8 cellular contexts compared by ENCODE assay signal in the genomic region with DNA sequence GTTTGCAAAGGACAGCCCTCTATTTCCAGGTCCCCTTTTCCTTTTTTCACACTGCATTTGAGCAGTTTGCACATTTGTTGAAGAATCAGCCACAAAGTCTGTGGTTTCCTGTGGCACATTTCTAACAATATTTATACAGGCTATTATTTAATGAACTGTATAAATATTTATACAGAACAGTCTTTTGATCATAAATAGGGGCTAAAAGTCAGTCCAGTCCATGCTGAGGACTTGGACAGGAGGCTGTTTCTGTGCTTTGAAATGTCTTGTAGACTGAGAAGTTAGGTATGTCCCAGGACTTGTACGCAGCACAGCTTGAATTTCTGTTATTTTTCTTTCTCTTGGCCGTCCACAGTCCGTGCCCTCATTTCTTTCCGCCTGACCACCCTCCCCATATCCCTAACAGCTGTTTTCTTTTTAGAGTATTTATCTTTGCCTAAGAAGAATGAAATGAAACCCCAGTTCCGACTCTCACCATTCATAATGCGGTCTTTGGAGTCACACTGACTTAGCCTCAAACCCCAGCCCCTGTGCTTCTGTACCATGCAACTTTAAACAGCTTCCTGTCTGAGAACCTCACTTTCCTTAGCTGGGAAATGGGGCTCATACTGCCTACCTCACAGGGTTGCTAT. TPM values are rescaled to one million over a fixed set of nuclear protein-coding genes. Genes with fewer than 3 reads are reported as not detected.
DNase-seq lines count a peak whose midpoint lies in the region; ATAC-seq and TF ChIP-seq lines count a peak whose summit lies in the region.

No MANE protein-coding gene starts in this region.

- H3K9me2 ChIP-seq in PC-9 (ENCODE audit: insufficient read depth): no peaks in the 10 kb centered on the region

- H3K27ac ChIP-seq in liver (ENCODE audit: low read depth in 1 of 2, low read length in 2 of 2) (peak overlapping the region; percentile 67 to 82), upper lobe of right lung (peak overlapping the region; percentile 58), PC-9 (no peak overlapping the region)

- peaks cover 26% of the 10 kb centered on the region for H3K4me1 Mint-ChIP-seq in activated CD4-positive, alpha-beta T cell treated with anti-CD3 and anti-CD28 coated beads, Interleukin-2, amount 10 ng/mL, durations not matched to agents 24 days and 14 days
- peaks cover 23% of the 10 kb centered on the region for H3K4me1 Mint-ChIP-seq in activated naive CD8-positive, alpha-beta T cell treated with anti-CD3 and anti-CD28 coated beads, Interleukin-2, amount 50 U/mL, for 24 hours

- H3K27me3 ChIP-seq in liver (ENCODE audit: control insufficient read depth in 4 of 4, insufficient read depth in 4 of 4, low read length in 3 of 4): no peaks in the 10 kb centered on the region
- H3K27me3 ChIP-seq in upper lobe of right lung: no peaks in the 10 kb centered on the region
- no peaks in the 10 kb centered on the region for H3K27me3 ChIP-seq in PC-9 (ENCODE audit: insufficient read depth, low read depth)

- peak; percentile 31 for ATAC-seq in activated naive CD8-positive, alpha-beta T cell treated with anti-CD3 and anti-CD28 coated beads, Interleukin-2, amount 50 U/mL, for 24 hours
- ATAC-seq in upper lobe of right lung (peak; percentile 15), GM21529 (IDR thresholded peaks at IDR 0.05; ENCODE audit: unreplicated experiment) (no peak)

- H3K4me2 ChIP-seq in PC-9: no peak overlapping the region

- TF ChIP-seq RAD21 in liver (IDR thresholded peaks at IDR 0.05): no peak

- no peaks in the 10 kb centered on the region for H3K36me3 Mint-ChIP-seq in activated CD4-positive, alpha-beta T cell treated with anti-CD3 and anti-CD28 coated beads, Interleukin-2, amount 10 ng/mL, durations not matched to agents 24 days and 14 days (ENCODE audit: low read depth)
- peaks cover 1% of the 10 kb centered on the region for H3K36me3 Mint-ChIP-seq in activated naive CD8-positive, alpha-beta T cell treated with anti-CD3 and anti-CD28 coated beads, Interleukin-2, amount 50 U/mL, for 24 hours (ENCODE audit: low read depth)

- WGBS in liver: 31% methylated on average over 6 of the region's 6 CpGs

- no peaks in the 10 kb centered on the region for H3F3A ChIP-seq in PC-9 (ENCODE audit: insufficient read depth, low read depth)

- POLR2A ChIA-PET in PC-9 (lab: Charles Lee; ENCODE audit: unreplicated experiment): no interaction called here

- BruUV-seq in PC-9 (replicated peaks; lab: Mats Ljungman, UMichigan): no TSS peak

- intact Hi-C loops in activated CD4-positive, alpha-beta T cell treated with anti-CD3 and anti-CD28 coated beads, Interleukin-2, amount 10 ng/mL, durations not matched to agents 24 days and 14 days (cut with micrococcal nuclease): no loop called here
- intact Hi-C loops in upper lobe of right lung (cut with DNase I): no loop called here
- intact Hi-C loops in PC-9 (cut with micrococcal nuclease; ENCODE audit: unreplicated experiment): no loop called here

- DNase-seq in activated CD4-positive, alpha-beta T cell treated with anti-CD3 and anti-CD28 coated beads, Interleukin-2, amount 10 ng/mL, durations not matched to agents 24 days and 14 days: peak; percentile 55
- DNase-seq in activated CD4-positive, alpha-beta T cell treated with anti-CD3 and anti-CD28 coated beads, Interleukin-2, amount 50 U/mL, for 48 hours: no peak
- no peak for DNase-seq in activated naive CD8-positive, alpha-beta T cell treated with anti-CD3 and anti-CD28 coated beads, Interleukin-2, amount 50 U/mL, for 24 hours
- DNase-seq in upper lobe of right lung (no peak), PC-9 (no peak)
- no peak for DNase-seq in stimulated activated CD4-positive, alpha-beta T cell treated with anti-CD3 and anti-CD28 coated beads, Interleukin-4, amount 100 ng/mL, for 24 hours

- H3K4me1 ChIP-seq in liver (ENCODE audit: control insufficient read depth in 4 of 4, insufficient read depth in 4 of 4, low read length in 3 of 4) (peaks cover 17 to 59% (median 38%) of the 10 kb centered on the region in 4 donors), upper lobe of right lung (peaks cover 17% of the 10 kb centered on the region), PC-9 (replicated peaks; ENCODE audit: insufficient read depth) (no peaks in the 10 kb centered on the region)

- no peak overlapping the region for H3K4me3 Mint-ChIP-seq in activated CD4-positive, alpha-beta T cell treated with anti-CD3 and anti-CD28 coated beads, Interleukin-2, amount 10 ng/mL, durations not matched to agents 24 days and 14 days
- H3K4me3 Mint-ChIP-seq in activated naive CD8-positive, alpha-beta T cell treated with anti-CD3 and anti-CD28 coated beads, Interleukin-2, amount 50 U/mL, for 24 hours: peak overlapping the region; percentile 25

- H3K36me3 ChIP-seq in liver (ENCODE audit: control insufficient read depth in 4 of 4, insufficient read depth in 3 of 4, low read depth in 1 of 4, low read length in 3 of 4): no peaks in the 10 kb centered on the region
- H3K36me3 ChIP-seq in upper lobe of right lung: no peaks in the 10 kb centered on the region
- no peaks in the 10 kb centered on the region for H3K36me3 ChIP-seq in PC-9 (ENCODE audit: low read depth)

- no peaks in the 10 kb centered on the region for H3K27me3 Mint-ChIP-seq in activated CD4-positive, alpha-beta T cell treated with anti-CD3 and anti-CD28 coated beads, Interleukin-2, amount 10 ng/mL, durations not matched to agents 24 days and 14 days
- H3K27me3 Mint-ChIP-seq in activated naive CD8-positive, alpha-beta T cell treated with anti-CD3 and anti-CD28 coated beads, Interleukin-2, amount 50 U/mL, for 24 hours: no peaks in the 10 kb centered on the region

- no peaks in the 10 kb centered on the region for H4K20me1 ChIP-seq in PC-9 (ENCODE audit: insufficient read depth)

- peaks cover 15% of the 10 kb centered on the region for H3K9me3 Mint-ChIP-seq in activated CD4-positive, alpha-beta T cell treated with anti-CD3 and anti-CD28 coated beads, Interleukin-2, amount 10 ng/mL, durations not matched to agents 24 days and 14 days
- peaks cover 6% of the 10 kb centered on the region for H3K9me3 Mint-ChIP-seq in activated naive CD8-positive, alpha-beta T cell treated with anti-CD3 and anti-CD28 coated beads, Interleukin-2, amount 50 U/mL, for 24 hours

- H3K27ac Mint-ChIP-seq in activated CD4-positive, alpha-beta T cell treated with anti-CD3 and anti-CD28 coated beads, Interleukin-2, amount 10 ng/mL, durations not matched to agents 24 days and 14 days: no peak overlapping the region
- H3K27ac Mint-ChIP-seq in activated naive CD8-positive, alpha-beta T cell treated with anti-CD3 and anti-CD28 coated beads, Interleukin-2, amount 50 U/mL, for 24 hours: no peak overlapping the region

- no peak overlapping the region for H2AFZ ChIP-seq in PC-9

- H3K4me3 ChIP-seq in liver (ENCODE audit: low read depth in 1 of 3, low read length in 3 of 3) (peak overlapping the region in 2 of 3 donors; percentile 25 to 27), upper lobe of right lung (peak overlapping the region; percentile 28), PC-9 (no peak overlapping the region)

- CTCF ChIA-PET in PC-9 (lab: Charles Lee): no interaction called here

- TF ChIP-seq CTCF in liver (IDR thresholded peaks at IDR 0.05; ENCODE audit: low read depth, low read length, missing input control): no peak
- TF ChIP-seq CTCF in upper lobe of right lung (IDR thresholded peaks at IDR 0.05): no peak
- TF ChIP-seq CTCF in PC-9 (conservative IDR thresholded peaks at IDR 0.05): no peak

- no peaks in the 10 kb centered on the region for H3K79me2 ChIP-seq in PC-9 (ENCODE audit: low read depth)

- H3K9me3 ChIP-seq in liver (ENCODE audit: control insufficient read depth in 4 of 4, low read length in 3 of 4): no peaks in the 10 kb centered on the region
- no peaks in the 10 kb centered on the region for H3K9me3 ChIP-seq in upper lobe of right lung
- H3K9me3 ChIP-seq in PC-9 (ENCODE audit: insufficient read depth, low read depth): no peaks in the 10 kb centered on the region; the same call in 1 of the 2 replicates

- peak overlapping the region; percentile 55 to 57 for H3K9ac ChIP-seq in liver (ENCODE audit: low read depth in 1 of 2, low read length in 2 of 2)

TF ChIP-seq in liver, 16 proteins besides CTCF, POLR2A, EP300 and RAD21 (continues in another document):
- no peak for TF ChIP-seq GABPA (IDR thresholded peaks at IDR 0.05 in 1 of 2, conservative IDR thresholded peaks at IDR 0.05 in 1 of 2)
- TF ChIP-seq, protein P1, sequence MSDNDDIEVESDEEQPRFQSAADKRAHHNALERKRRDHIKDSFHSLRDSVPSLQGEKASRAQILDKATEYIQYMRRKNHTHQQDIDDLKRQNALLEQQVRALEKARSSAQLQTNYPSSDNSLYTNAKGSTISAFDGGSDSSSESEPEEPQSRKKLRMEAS (IDR thresholded peaks at IDR 0.05): no peak
- TF ChIP-seq REST (IDR thresholded peaks at IDR 0.05): no peak
- no peak for TF ChIP-seq FOXA1 (IDR thresholded peaks at IDR 0.05)
- TF ChIP-seq RXRA (IDR thresholded peaks at IDR 0.05): no peak

RNA-seq across cellular contexts. Expression of gene FGGY, which starts 19.7 kb away (rescaled TPM):
- total RNA-seq in activated CD4-positive, alpha-beta T cell treated with anti-CD3 and anti-CD28 coated beads, Interleukin-2, amount 10 ng/mL, durations not matched to agents 24 days and 14 days: 6.2 and 8.1 TPM in 2 replicates
- total RNA-seq in liver (10 to 100 TPM; 16.0 to 67.0 TPM), upper lobe of right lung (39.2 TPM), PC-9 (2021) (17.8 and 22.5 TPM in 2 replicates)
- 10 to 100 TPM; 33.8 to 53.0 TPM for polyA plus RNA-seq in liver
